In the genomic region with DNA sequence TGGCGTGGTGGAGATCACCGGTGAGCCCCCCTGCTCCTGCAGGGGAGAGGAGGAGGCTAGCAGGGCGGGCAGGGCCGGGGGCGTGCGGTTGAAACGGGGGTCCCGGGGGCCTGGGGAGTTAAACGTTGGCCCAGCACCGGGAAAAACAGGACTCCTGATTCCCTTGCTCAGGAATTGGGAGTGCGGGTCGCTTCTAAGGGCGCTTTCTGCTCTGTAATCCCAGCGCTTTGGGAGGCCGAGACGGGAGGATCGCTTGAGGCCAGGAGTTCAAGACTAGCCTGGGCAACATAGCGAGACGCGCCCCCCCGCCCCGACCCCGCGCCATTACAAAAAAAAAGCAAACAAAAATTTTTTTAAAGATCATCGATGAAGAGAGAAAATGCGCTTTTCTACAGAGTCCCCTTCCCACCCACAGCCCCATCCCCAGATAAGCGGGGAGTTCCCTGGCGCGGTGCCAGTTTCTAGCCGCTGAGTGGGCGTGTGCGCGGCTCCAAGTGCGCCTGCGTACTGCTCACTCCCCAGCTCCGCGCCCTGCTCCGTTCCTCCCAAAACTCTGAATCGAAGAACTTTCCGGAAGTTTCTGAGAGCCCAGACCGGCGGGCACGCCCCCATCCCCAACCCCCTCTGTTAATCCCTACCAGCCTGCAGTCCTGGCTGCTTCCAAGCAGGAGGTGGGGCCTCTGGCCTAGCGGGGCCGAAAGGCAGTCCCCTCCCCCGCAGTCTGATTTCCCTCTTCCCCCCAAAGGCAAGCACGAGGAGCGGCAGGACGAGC, we compare ENCODE assay signal across 8 cellular contexts. TPM values are rescaled to one million over a fixed set of nuclear protein-coding genes. Genes with fewer than 3 reads are reported as not detected.
DNase-seq lines count a peak whose midpoint lies in the region; ATAC-seq and TF ChIP-seq lines count a peak whose summit lies in the region.

No MANE protein-coding gene starts in this region.

- peak overlapping the region; percentile 92 for H3K4me3 Mint-ChIP-seq in T-helper 17 cell

- TF ChIP-seq POLR2A in prostate gland (IDR thresholded peaks at IDR 0.05), result peak; percentile 72

- H3K9me3 ChIP-seq in T-helper 17 cell (ENCODE audit: control insufficient read depth, low read length, poor library complexity, severe bottlenecking) (no peaks in the 10 kb centered on the region), prostate gland (no peaks in the 10 kb centered on the region), upper lobe of right lung (no peaks in the 10 kb centered on the region)

- H3K36me3 Mint-ChIP-seq in T-helper 17 cell (ENCODE audit: low read depth), result no peaks in the 10 kb centered on the region

- intact Hi-C loops in left ventricle myocardium superior (cut with micrococcal nuclease) (no loop called here), prostate gland (cut with DNase I) (no loop called here), upper lobe of right lung (cut with DNase I) (no loop called here)

- peak overlapping the region; percentile 92 for H3K27ac Mint-ChIP-seq in T-helper 17 cell

- H3K4me1 Mint-ChIP-seq in T-helper 17 cell, result peaks cover 11% of the 10 kb centered on the region

- H3K27ac ChIP-seq in prostate gland (peak overlapping the region; percentile 100), upper lobe of right lung (peak overlapping the region; percentile 81)

- peak overlapping the region; percentile 97 to 100 for H3K4me3 ChIP-seq in prostate gland
- peak overlapping the region; percentile 95 for H3K4me3 ChIP-seq in upper lobe of right lung

- DNase-seq in AG20443 (ENCODE audit: low spot score) (peak; percentile 95), GM19238 (ENCODE audit: insufficient read length, low spot score) (peak; percentile 79), M059J (ENCODE audit: low read depth) (peak; percentile 91), T-helper 17 cell (peak; percentile 72 to 80 (median 79)), amygdala (lab: John Stamatoyannopoulos, UW) (peak in 46 of 56 donors; percentile 9 to 92 (median 48)), left ventricle myocardium superior (peak; percentile 93), prostate gland (ENCODE audit: low spot score) (peak; percentile 78), upper lobe of right lung (peak; percentile 94)

- H3K36me3 ChIP-seq in prostate gland, result no peaks in the 10 kb centered on the region
- peaks cover 7% of the 10 kb centered on the region for H3K36me3 ChIP-seq in upper lobe of right lung

- H3K4me1 ChIP-seq in prostate gland (replicated peaks) (peaks cover 21% of the 10 kb centered on the region), upper lobe of right lung (peaks cover 28% of the 10 kb centered on the region)

- under 1% methylated on average over 49 of the region's 49 CpGs for WGBS in prostate gland

- H3K27me3 ChIP-seq in prostate gland (replicated peaks; ENCODE audit: insufficient read depth) (no peaks in the 10 kb centered on the region), upper lobe of right lung (no peaks in the 10 kb centered on the region)

- TF ChIP-seq CTCF in prostate gland (IDR thresholded peaks at IDR 0.05), result no peak
- no peak for TF ChIP-seq CTCF in upper lobe of right lung (IDR thresholded peaks at IDR 0.05)

- H3K27me3 Mint-ChIP-seq in T-helper 17 cell, result no peaks in the 10 kb centered on the region

- ATAC-seq in T-helper 17 cell (peak; percentile 77), left ventricle myocardium superior (peak; percentile 59), upper lobe of right lung (peak; percentile 75)

RNA-seq across cellular contexts. Expression of gene HSPB1, which starts 0.8 kb away (rescaled TPM):
- 204 and 265 TPM in 2 replicates for total RNA-seq in M059J (2014; rRNA removed; shearing (Covaris generic))
- total RNA-seq in T-helper 17 cell, result 10 to 100 TPM; 25.8 to 33.2 TPM
- 2,442 TPM for total RNA-seq in left ventricle myocardium superior
- 100 to 1,000 TPM; 781 to 833 TPM for total RNA-seq in prostate gland
- total RNA-seq in upper lobe of right lung, result 494 TPM

RNA-seq across cellular contexts. Expression of gene YWHAG, which starts 55.5 kb away (rescaled TPM):
- total RNA-seq in M059J (2014; rRNA removed; shearing (Covaris generic)), result 131 and 133 TPM in 2 replicates
- total RNA-seq in T-helper 17 cell (10 to 100 TPM; 26.0 to 32.7 TPM), left ventricle myocardium superior (238 TPM), prostate gland (10 to 100 TPM; 49.1 to 80.2 TPM), upper lobe of right lung (102 TPM)

Comparison
In these comparisons a context has a peak if more than half of its experiments do, and no peak if none do; other contexts are left out.
1. Peak in every context shown above with its lines: DNase-seq, ATAC-seq, H3K4me3 ChIP-seq and H3K27ac ChIP-seq.